ENCODE assay signal across 31 cellular contexts in genomic region chr9:86907346-86907745, GRCh38. TPM values are rescaled to one million over a fixed set of nuclear protein-coding genes. Genes with fewer than 3 reads are reported as not detected.
"Had no signal": no experiment of that assay in that cellular context is flagged by ENCODE, and none has a peak within 500 bp of the region (broad histone marks: within the 10 kb centered on the region; RNA-seq: fewer than 3 reads in every experiment).

No MANE protein-coding gene starts in this region.

- DNase-seq: activated CD4-positive, alpha-beta T cell treated with anti-CD3 and anti-CD28 coated beads, Interleukin-2, amount 10 ng/mL, durations not matched to agents 24 days and 14 days; activated CD4-positive, alpha-beta T cell treated with anti-CD3 and anti-CD28 coated beads, Interleukin-2, amount 50 U/mL, for 4 hours; activated CD8-positive, alpha-beta T cell treated with anti-CD3 and anti-CD28 coated beads for 36 hours; activated gamma-delta T cell; activated naive CD4-positive, alpha-beta T cell treated with Interleukin-2 at 50 U/mL for 16 hours; activated naive CD8-positive, alpha-beta T cell treated with anti-CD3 and anti-CD28 coated beads, Interleukin-2, amount 10 ng/mL, durations not matched to agents 7 days and 5 days; activated T-cell treated with anti-CD3 and anti-CD28 coated beads, Interleukin-2, amount 50 U/mL, for 1 hour; activated T-cell treated with anti-CD3 and anti-CD28 coated beads, Interleukin-2, amount 50 U/mL, for 72 hours; adrenal gland; brain microvascular endothelial cell; KG1; MM.1S; MV-4-11; NCI-H1092; NCI-H1436 treated with DMSO at 0.1 percent for 48 hours; NCI-H1694 treated with DMSO at 0.1 percent for 48 hours; NCI-H2029; NCI-H345; NCI-H524 treated with DMSO at 0.1 percent for 48 hours; PC-3; Peyer's patch; RPMI8226; SHP77 treated with DMSO at 0.1 percent for 48 hours; SK-N-SH had no signal

- H3K36me3 ChIP-seq: adrenal gland, brain microvascular endothelial cell, Peyer's patch, SJSA1 had no signal

- H3K9ac ChIP-seq: SK-N-SH had no signal

- H3K27ac ChIP-seq: adrenal gland, brain microvascular endothelial cell, Peyer's patch, SJSA1 had no signal

- H3K36me3 Mint-ChIP-seq: activated naive CD4-positive, alpha-beta T cell treated with anti-CD3 and anti-CD28 coated beads, Interleukin-2, amount 50 U/mL, for 24 hours; activated naive CD8-positive, alpha-beta T cell treated with anti-CD3 and anti-CD28 coated beads, Interleukin-2, amount 10 ng/mL, durations not matched to agents 7 days and 5 days had no signal

- H3K4me3 ChIP-seq: adrenal gland, Peyer's patch, SJSA1 had no signal

- H3K4me1 ChIP-seq: adrenal gland, Peyer's patch, SJSA1 had no signal

- H3K27ac Mint-ChIP-seq: activated CD4-positive, alpha-beta T cell treated with anti-CD3 and anti-CD28 coated beads, Interleukin-2, amount 10 ng/mL, durations not matched to agents 24 days and 14 days; activated CD8-positive, alpha-beta T cell treated with anti-CD3 and anti-CD28 coated beads for 36 hours; activated naive CD4-positive, alpha-beta T cell treated with anti-CD3 and anti-CD28 coated beads, Interleukin-2, amount 50 U/mL, for 24 hours; activated naive CD8-positive, alpha-beta T cell treated with anti-CD3 and anti-CD28 coated beads, Interleukin-2, amount 10 ng/mL, durations not matched to agents 7 days and 5 days; activated T-cell treated with anti-CD3 and anti-CD28 coated beads, Interleukin-2, amount 50 U/mL, for 72 hours; activated T-helper 2 cell treated with anti-CD3 and anti-CD28 coated beads, Interferon-gamma antibody, Interleukin-2, Interleukin-4, amounts not matched to agents 10 μg/mL and 5 μg/mL and 100 μg/mL, durations not matched to agents 14 hours and 24 hours and 36 hours; T-helper 1 cell treated with Interleukin-12 subunit alpha and Interleukin-12 subunit beta and Interleukin-4 antibody, amounts not matched to agents 30 μg/mL and 1 μg/mL, for 36 hours; T-helper 2 cell treated with Interferon-gamma antibody and Interleukin-4, amounts not matched to agents 5 μg/mL and 100 μg/mL, for 36 hours had no signal

- H3K4me2 ChIP-seq: SK-N-SH had no signal

- H3K9me3 Mint-ChIP-seq: activated CD4-positive, alpha-beta T cell treated with anti-CD3 and anti-CD28 coated beads, Interleukin-2, amount 10 ng/mL, durations not matched to agents 24 days and 14 days; activated CD8-positive, alpha-beta T cell treated with anti-CD3 and anti-CD28 coated beads for 36 hours; activated T-helper 2 cell treated with anti-CD3 and anti-CD28 coated beads, Interferon-gamma antibody, Interleukin-2, Interleukin-4, amounts not matched to agents 10 μg/mL and 5 μg/mL and 100 μg/mL, durations not matched to agents 14 hours and 24 hours and 36 hours; T-helper 2 cell treated with Interferon-gamma antibody and Interleukin-4, amounts not matched to agents 5 μg/mL and 100 μg/mL, for 36 hours had no signal

- ATAC-seq: activated CD8-positive, alpha-beta T cell treated with anti-CD3 and anti-CD28 coated beads for 36 hours; activated T-cell treated with anti-CD3 and anti-CD28 coated beads, Interleukin-2, amount 50 U/mL, for 72 hours; PC-3 had no signal

- H3K9me3 ChIP-seq: adrenal gland, Peyer's patch, SJSA1, SK-N-SH had no signal

- H3K27me3 ChIP-seq: Peyer's patch had no signal

- H3K4me3 Mint-ChIP-seq: activated CD4-positive, alpha-beta T cell treated with anti-CD3 and anti-CD28 coated beads, Interleukin-2, amount 10 ng/mL, durations not matched to agents 24 days and 14 days; activated CD8-positive, alpha-beta T cell treated with anti-CD3 and anti-CD28 coated beads for 36 hours; activated naive CD4-positive, alpha-beta T cell treated with anti-CD3 and anti-CD28 coated beads, Interleukin-2, amount 50 U/mL, for 24 hours; activated naive CD8-positive, alpha-beta T cell treated with anti-CD3 and anti-CD28 coated beads, Interleukin-2, amount 10 ng/mL, durations not matched to agents 7 days and 5 days; activated T-cell treated with anti-CD3 and anti-CD28 coated beads, Interleukin-2, amount 50 U/mL, for 72 hours; T-helper 1 cell treated with Interleukin-12 subunit alpha and Interleukin-12 subunit beta and Interleukin-4 antibody, amounts not matched to agents 30 μg/mL and 1 μg/mL, for 36 hours; T-helper 2 cell treated with Interferon-gamma antibody and Interleukin-4, amounts not matched to agents 5 μg/mL and 100 μg/mL, for 36 hours had no signal

- H3K4me1 Mint-ChIP-seq: activated CD4-positive, alpha-beta T cell treated with anti-CD3 and anti-CD28 coated beads, Interleukin-2, amount 10 ng/mL, durations not matched to agents 24 days and 14 days; activated naive CD4-positive, alpha-beta T cell treated with anti-CD3 and anti-CD28 coated beads, Interleukin-2, amount 50 U/mL, for 24 hours; activated naive CD8-positive, alpha-beta T cell treated with anti-CD3 and anti-CD28 coated beads, Interleukin-2, amount 10 ng/mL, durations not matched to agents 7 days and 5 days had no signal

- FAIRE-seq: astrocyte, TTC549 had no signal

RNA-seq across cellular contexts. Expression of gene GAS1, which starts 40.0 kb away (rescaled TPM):
- total RNA-seq: PC-3 had no signal
